In the genomic region with DNA sequence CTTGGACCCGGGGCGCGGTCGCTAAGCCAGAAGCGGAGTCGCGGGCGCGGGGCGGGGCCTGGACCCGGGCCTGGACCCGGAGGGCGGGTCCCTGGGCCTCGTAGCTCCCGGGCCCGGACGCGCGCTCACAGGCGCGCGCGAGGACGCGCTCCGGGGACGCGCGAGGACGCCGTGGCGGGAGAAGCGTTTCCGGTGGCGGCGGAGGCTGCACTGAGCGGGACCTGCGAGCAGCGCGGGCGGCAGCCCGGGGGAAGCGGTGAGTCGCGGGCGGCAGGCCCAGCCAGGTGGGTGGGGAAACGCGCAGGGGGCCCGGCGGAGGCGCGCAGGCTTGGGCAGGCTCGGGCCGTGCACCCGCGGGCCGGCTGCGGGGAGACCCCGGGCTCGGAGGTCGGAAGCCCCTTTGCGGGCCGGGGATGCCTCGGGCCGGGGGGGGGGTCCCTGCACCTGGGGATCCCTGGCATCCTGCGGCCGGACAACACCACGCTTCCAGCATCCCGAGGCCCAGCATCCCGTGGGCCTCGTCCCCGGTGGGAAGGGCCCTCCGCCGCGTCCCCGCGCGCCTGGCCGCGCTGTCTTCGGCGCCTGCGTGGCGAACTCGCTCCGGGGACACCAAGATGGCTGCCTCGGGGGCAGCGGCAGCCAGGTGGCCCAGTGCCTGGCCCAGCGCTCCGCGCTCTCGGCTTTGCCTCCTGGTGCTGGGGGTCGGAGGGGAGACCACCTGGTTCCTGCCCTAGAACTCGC, we compare ENCODE assay signal across 8 cellular contexts. TPM values are rescaled to one million over a fixed set of nuclear protein-coding genes. Genes with fewer than 3 reads are reported as not detected.
A peak's percentile ranks its signal among the peaks of the same experiment; 100 is the strongest.
DNase-seq lines count a peak whose midpoint lies in the region; ATAC-seq and TF ChIP-seq lines count a peak whose summit lies in the region.

A gene with protein sequence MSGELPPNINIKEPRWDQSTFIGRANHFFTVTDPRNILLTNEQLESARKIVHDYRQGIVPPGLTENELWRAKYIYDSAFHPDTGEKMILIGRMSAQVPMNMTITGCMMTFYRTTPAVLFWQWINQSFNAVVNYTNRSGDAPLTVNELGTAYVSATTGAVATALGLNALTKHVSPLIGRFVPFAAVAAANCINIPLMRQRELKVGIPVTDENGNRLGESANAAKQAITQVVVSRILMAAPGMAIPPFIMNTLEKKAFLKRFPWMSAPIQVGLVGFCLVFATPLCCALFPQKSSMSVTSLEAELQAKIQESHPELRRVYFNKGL (plus strand): TSS at position 177 of the 741 bp plus-strand sequence. CDS start 13,544 bp downstream, outside the sequence.

- peak within 1 kb of the TSS; percentile 98 for H3K27ac Mint-ChIP-seq in activated naive CD8-positive, alpha-beta T cell treated with anti-CD3 and anti-CD28 coated beads for 36 hours

- H2AK5ac ChIP-seq in trophoblast cell (ENCODE audit: low read length), result peak within 1 kb of the TSS; percentile 90

- peak within 1 kb of the TSS; percentile 99 for H3K4ac ChIP-seq in trophoblast cell (ENCODE audit: low read depth, low read length)

- peak within 1 kb of the TSS; percentile 96 for H3K4me3 Mint-ChIP-seq in activated naive CD8-positive, alpha-beta T cell treated with anti-CD3 and anti-CD28 coated beads for 36 hours

- H3K9me3 ChIP-seq in trophoblast cell (ENCODE audit: insufficient read depth, low read depth, low read length) (no peaks in the 10 kb centered on the region), tibial nerve (no peaks in the 10 kb centered on the region)

- H2BK12ac ChIP-seq in trophoblast cell (ENCODE audit: low read length), result peak within 1 kb of the TSS; percentile 45

- peaks cover 55% of the 10 kb centered on the region for H3K4me1 Mint-ChIP-seq in activated naive CD8-positive, alpha-beta T cell treated with anti-CD3 and anti-CD28 coated beads for 36 hours

- H3K9ac ChIP-seq in trophoblast cell (ENCODE audit: low read length), result peak within 1 kb of the TSS; percentile 92

- H3K4me1 ChIP-seq in trophoblast cell (ENCODE audit: control insufficient read depth in 1 of 2, insufficient read depth in 2 of 2, low read length in 2 of 2) (peaks cover 6 to 8% of the 10 kb centered on the region in 2 experiments), tibial nerve (peaks cover 0 to 20% (median 12%) of the 10 kb centered on the region in 4 donors)

- peak within 1 kb of the TSS; percentile 96 for H4K12ac ChIP-seq in trophoblast cell (ENCODE audit: low read depth, low read length)

- peak; percentile 66 for DNase-seq in GDM1 (lab: John Stamatoyannopoulos, UW)
- DNase-seq in LHCN-M2 (ENCODE audit: low read depth), result peak; percentile 67
- DNase-seq in SKM-1 (lab: John Stamatoyannopoulos, UW; ENCODE audit: unreplicated experiment), result peak; percentile 7
- peak; percentile 91 for DNase-seq in activated naive CD8-positive, alpha-beta T cell treated with anti-CD3 and anti-CD28 coated beads for 36 hours
- DNase-seq in Right ventricle myocardium superior, result peak; percentile 92
- DNase-seq in trophoblast cell, result peak; percentile 31 to 66
- DNase-seq in tibial nerve (ENCODE audit: low spot score in 2 of 2), result peak; percentile 25 to 46

- peaks cover 10% of the 10 kb centered on the region for H3K79me1 ChIP-seq in trophoblast cell (ENCODE audit: low read length)

- peaks cover 45% of the 10 kb centered on the region for H3K36me3 Mint-ChIP-seq in activated naive CD8-positive, alpha-beta T cell treated with anti-CD3 and anti-CD28 coated beads for 36 hours

- peak; percentile 37 to 46 for TF ChIP-seq POLR2A in tibial nerve (IDR thresholded peaks at IDR 0.05)

- H2AFZ ChIP-seq in trophoblast cell (ENCODE audit: insufficient read depth, low read length, poor library complexity), result peak within 1 kb of the TSS; percentile 99

- peak within 1 kb of the TSS; percentile 96 for H3K14ac ChIP-seq in trophoblast cell (ENCODE audit: low read length)

- no peak within 1 kb of the TSS for H3K23ac ChIP-seq in trophoblast cell (ENCODE audit: low read length)

- TF ChIP-seq EP300 in tibial nerve (IDR thresholded peaks at IDR 0.05), result peak in 1 of 2 donors; percentile 35

- peak within 1 kb of the TSS; percentile 99 for H3K18ac ChIP-seq in trophoblast cell (ENCODE audit: low read length)

- ATAC-seq in GM21825 (IDR thresholded peaks at IDR 0.05; ENCODE audit: unreplicated experiment), result peak; percentile 86
- ATAC-seq in Right ventricle myocardium superior (ENCODE audit: poor library complexity), result peak; percentile 96

- no CpG with 5 or more reads among the region's 94 CpGs for WGBS in trophoblast cell (ENCODE audit: extremely low coverage, insufficient coverage, insufficient read length)
- WGBS in tibial nerve, 2 donors, result 0 to 1% methylated on average over 13 to 46 of the region's 94 CpGs

- H3K27me3 ChIP-seq in trophoblast cell (ENCODE audit: insufficient read depth, low read length), result no peaks in the 10 kb centered on the region
- no peaks in the 10 kb centered on the region for H3K27me3 ChIP-seq in tibial nerve

- H2BK120ac ChIP-seq in trophoblast cell (ENCODE audit: insufficient read depth, low read length, poor library complexity), result peak within 1 kb of the TSS; percentile 90

- H4K8ac ChIP-seq in trophoblast cell (ENCODE audit: low read depth, low read length), result peak within 1 kb of the TSS; percentile 98

- no peak for TF ChIP-seq CTCF in tibial nerve (IDR thresholded peaks at IDR 0.05)

- H2BK5ac ChIP-seq in trophoblast cell (ENCODE audit: low read depth, low read length, poor library complexity), result peak within 1 kb of the TSS; percentile 77

- H3K27me3 Mint-ChIP-seq in activated naive CD8-positive, alpha-beta T cell treated with anti-CD3 and anti-CD28 coated beads for 36 hours, result no peaks in the 10 kb centered on the region

- peaks cover 21% of the 10 kb centered on the region for H3K79me2 ChIP-seq in trophoblast cell (ENCODE audit: control insufficient read depth, insufficient read depth, low read length, poor library complexity)

- H4K91ac ChIP-seq in trophoblast cell (ENCODE audit: low read depth, low read length), result peak within 1 kb of the TSS; percentile 97

- H3K27ac ChIP-seq in trophoblast cell (ENCODE audit: low read depth, low read length), result peak within 1 kb of the TSS; percentile 33
- H3K27ac ChIP-seq in tibial nerve, result peak within 1 kb of the TSS; percentile 31 to 86 (median 76)

- peak within 1 kb of the TSS; percentile 82 for H3K4me2 ChIP-seq in trophoblast cell (ENCODE audit: low read length)

- intact Hi-C loops in Right ventricle myocardium superior (cut with DNase I), result no loop called here

- no peaks in the 10 kb centered on the region for H3K9me3 Mint-ChIP-seq in activated naive CD8-positive, alpha-beta T cell treated with anti-CD3 and anti-CD28 coated beads for 36 hours

- H3K4me3 ChIP-seq in trophoblast cell (ENCODE audit: low read depth, low read length), result peak within 1 kb of the TSS; percentile 94
- H3K4me3 ChIP-seq in tibial nerve, result peak within 1 kb of the TSS; percentile 77 to 91 (median 85)

- H3K36me3 ChIP-seq in trophoblast cell (ENCODE audit: control insufficient read depth in 1 of 2, insufficient read depth in 2 of 2, low read length in 2 of 2), result peaks cover 4 to 5% of the 10 kb centered on the region in 2 experiments
- peaks cover 0 to 10% (median 0%) of the 10 kb centered on the region in 3 donors for H3K36me3 ChIP-seq in tibial nerve

RNA-seq across cellular contexts. Expression of the gene that starts here (rescaled TPM):
- 105 and 181 TPM in 2 replicates for total RNA-seq in LHCN-M2 (2014; rRNA removed)
- polyA plus RNA-seq in LHCN-M2 (2012), result 49.1 TPM
- 100 to 1,000 TPM; 506 to 523 TPM for total RNA-seq in activated naive CD8-positive, alpha-beta T cell treated with anti-CD3 and anti-CD28 coated beads for 36 hours
- total RNA-seq in Right ventricle myocardium superior, result 28.7 TPM
- polyA plus RNA-seq in trophoblast cell (2013), result 51.7 and 53.8 TPM in 2 replicates
- total RNA-seq in tibial nerve, result 10 to 100 TPM; 14.4 to 26.9 (median 19.0) TPM

Comparison
In these comparisons a context has a peak if more than half of its experiments do, and no peak if none do; other contexts are left out.
1. Peak in every context shown above with its lines: DNase-seq, ATAC-seq, H3K4me3 ChIP-seq and H3K27ac ChIP-seq.
2. DNase-seq: peak in every context shown above with its lines; median percentile 92 in Right ventricle myocardium superior; 91 in activated naive CD8-positive, alpha-beta T cell treated with anti-CD3 and anti-CD28 coated beads for 36 hours; 67 in LHCN-M2; 66 in GDM1; 48 in trophoblast cell; 36 in tibial nerve; 7 in SKM-1.